ENCODE assay signal across 19 cellular contexts in genomic region chr17:70034158-70034557, GRCh38. TPM values are rescaled to one million over a fixed set of nuclear protein-coding genes. Genes with fewer than 3 reads are reported as not detected.
"Had no signal": no experiment of that assay in that cellular context is flagged by ENCODE, and none has a peak within 500 bp of the region (broad histone marks: within the 10 kb centered on the region; RNA-seq: fewer than 3 reads in every experiment).

No MANE protein-coding gene starts in this region.

- ATAC-seq: activated T-cell treated with anti-CD3 and anti-CD28 coated beads, Interleukin-2, amount 50 U/mL, for 72 hours; T-helper 17 cell had no signal

- H3K4me3 ChIP-seq: esophagus muscularis mucosa, thoracic aorta, upper lobe of left lung had no signal

- DNase-seq: activated CD4-positive, alpha-beta memory T cell treated with anti-CD3 and anti-CD28 coated beads, Interleukin-2, amount 10 ng/mL, durations not matched to agents 7 days and 5 days; activated CD4-positive, alpha-beta T cell treated with anti-CD3 and anti-CD28 coated beads for 48 hours; activated effector memory CD4-positive, alpha-beta T cell treated with Interleukin-2 at 50 U/mL for 16 hours; activated naive CD4-positive, alpha-beta T cell treated with anti-CD3 and anti-CD28 coated beads for 36 hours; activated naive CD8-positive, alpha-beta T cell treated with anti-CD3 and anti-CD28 coated beads, Interleukin-2, amount 10 ng/mL, durations not matched to agents 7 days and 5 days; activated T-cell treated with anti-CD3 and anti-CD28 coated beads, Interleukin-2, amount 50 U/mL, for 72 hours; amygdala; cerebellar nuclear complex; effector CD8-positive, alpha-beta T cell; hippocampal formation; mesenchymal stem cell; occipital lobe; stimulated activated CD4-positive, alpha-beta T cell treated with anti-CD3 and anti-CD28 coated beads, Interleukin-4, amount 100 ng/mL, for 24 hours; stimulated activated naive CD4-positive, alpha-beta T cell treated with Interleukin-2 at 50 U/mL for 16 hours; SW 1271; T-helper 17 cell; upper lobe of left lung had no signal

RNA-seq across cellular contexts. Expression of gene KCNJ16, which starts 40.9 kb away (rescaled TPM):
- total RNA-seq: activated CD4-positive, alpha-beta memory T cell treated with anti-CD3 and anti-CD28 coated beads, Interleukin-2, amount 10 ng/mL, durations not matched to agents 7 days and 5 days; activated naive CD4-positive, alpha-beta T cell treated with anti-CD3 and anti-CD28 coated beads for 36 hours; activated naive CD8-positive, alpha-beta T cell treated with anti-CD3 and anti-CD28 coated beads, Interleukin-2, amount 10 ng/mL, durations not matched to agents 7 days and 5 days; activated T-cell treated with anti-CD3 and anti-CD28 coated beads, Interleukin-2, amount 50 U/mL, for 72 hours; T-helper 17 cell had no signal
